In the genomic region with DNA sequence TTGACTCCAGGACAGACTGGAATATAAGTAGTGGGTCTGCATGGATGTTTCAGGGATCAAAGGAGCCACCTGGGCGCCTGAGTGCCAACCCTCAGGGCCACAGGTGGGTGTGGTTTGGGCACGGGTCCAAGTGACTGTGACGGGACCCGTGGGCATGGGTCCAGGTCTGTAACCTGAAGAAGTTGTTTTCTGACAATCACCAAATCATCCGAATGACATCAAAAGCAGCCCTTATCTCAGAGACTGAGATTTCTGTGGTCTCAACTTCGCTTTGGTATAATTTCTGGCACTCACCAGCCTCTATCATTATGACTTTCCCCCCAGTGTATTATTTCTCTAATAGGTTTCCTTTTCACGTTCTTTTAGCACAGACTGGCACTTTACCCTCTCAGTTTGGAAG, we compare ENCODE assay signal across 13 cellular contexts. TPM values are rescaled to one million over a fixed set of nuclear protein-coding genes. Genes with fewer than 3 reads are reported as not detected.
DNase-seq lines count a peak whose midpoint lies in the region; ATAC-seq, FAIRE-seq and TF ChIP-seq lines count a peak whose summit lies in the region.
"Had no signal": no experiment of that assay in that cellular context is flagged by ENCODE, and none has a peak within 500 bp of the region (broad histone marks: within the 10 kb centered on the region; RNA-seq: fewer than 3 reads in every experiment).

No MANE protein-coding gene starts in this region.

- peak overlapping the region; percentile 87 for H2BK12ac ChIP-seq in neuronal stem cell (ENCODE audit: low read length)

- H3K27ac ChIP-seq in astrocyte (ENCODE audit: low read depth, low read length) = no peak overlapping the region
- H3K27ac ChIP-seq in neuronal stem cell (replicated peaks; ENCODE audit: low read length) = peak overlapping the region; percentile 91

- H2AK5ac ChIP-seq in neuronal stem cell (ENCODE audit: low read depth, low read length) = peak overlapping the region; percentile 48

- DNase-seq in DMS79 treated with DMSO at 0.1 percent for 48 hours (lab: John Stamatoyannopoulos, UW) (peak; percentile 54), NCI-H128 (lab: John Stamatoyannopoulos, UW; ENCODE audit: unreplicated experiment) (peak; percentile 59), astrocyte (ENCODE audit: low read depth) (no peak), neuronal stem cell (ENCODE audit: low spot score) (no peak), NCI-H1930 (lab: John Stamatoyannopoulos, UW) (no peak), glomerular visceral epithelial cell (ENCODE audit: extremely low spot score) (no peak), NCI-H524 treated with DMSO at 0.1 percent for 48 hours (lab: John Stamatoyannopoulos, UW) (no peak)
- DNase-seq: effector CD8-positive, alpha-beta T cell had no signal

- no peaks in the 10 kb centered on the region for H3K79me2 ChIP-seq in astrocyte (ENCODE audit: insufficient read depth, low read length)

- H3K9me3 ChIP-seq in astrocyte (ENCODE audit: insufficient read depth, low read depth, low read length) (no peaks in the 10 kb centered on the region), neuronal stem cell (replicated peaks in 1 of 2; ENCODE audit: control insufficient read depth in 2 of 2, insufficient read depth in 1 of 2, low read depth in 1 of 2, low read length in 2 of 2) (no peaks in the 10 kb centered on the region)
- H3K9me3 ChIP-seq: HAP-1 had no signal

- no peak for ATAC-seq in GM21737 (IDR thresholded peaks at IDR 0.05; ENCODE audit: unreplicated experiment)
- ATAC-seq: naive thymus-derived CD8-positive, alpha-beta T cell; stimulated activated memory B cell treated with anti-CD40 and anti-IgM and Interleukin-4, amounts not matched to agents 10 μg/mL and 1 μg/mL and 100 μg/mL, for 72 hours had no signal

- no peak overlapping the region for H3K4me3 ChIP-seq in astrocyte (ENCODE audit: insufficient read depth, low read depth, low read length)
- H3K4me3 ChIP-seq in neuronal stem cell (ENCODE audit: low read length in 2 of 2) = no peak overlapping the region
- H3K4me3 ChIP-seq: HAP-1 had no signal

- no peak overlapping the region for H3K4ac ChIP-seq in neuronal stem cell (ENCODE audit: low read length)

- no peak overlapping the region for H3K23ac ChIP-seq in neuronal stem cell (ENCODE audit: low read depth, low read length, poor library complexity)

- peaks cover 26% of the 10 kb centered on the region for H3K36me3 ChIP-seq in astrocyte (ENCODE audit: insufficient read depth, low read length)
- H3K36me3 ChIP-seq in neuronal stem cell (replicated peaks in 1 of 2; ENCODE audit: control insufficient read depth in 2 of 2, insufficient read depth in 2 of 2, low read length in 2 of 2) = peaks cover 1 to 23% of the 10 kb centered on the region in 2 donors

- peak overlapping the region; percentile 81 for H3K18ac ChIP-seq in neuronal stem cell (ENCODE audit: low read length)

- H3K4me1 ChIP-seq in astrocyte (ENCODE audit: insufficient read depth, low read length) = peaks cover 4% of the 10 kb centered on the region
- peaks cover 33 to 43% of the 10 kb centered on the region in 2 donors for H3K4me1 ChIP-seq in neuronal stem cell (ENCODE audit: control insufficient read depth in 2 of 2, insufficient read depth in 1 of 2, low read depth in 1 of 2, low read length in 2 of 2)

- H3K36me3 Mint-ChIP-seq in astrocyte (ENCODE audit: low read depth, unreplicated experiment) = peaks cover 4% of the 10 kb centered on the region

- FAIRE-seq in astrocyte (lab: Jason Lieb, UNC) = no peak
- FAIRE-seq: TTC549 had no signal

- no peak overlapping the region for H3K4me3 Mint-ChIP-seq in astrocyte (ENCODE audit: unreplicated experiment)
- H3K4me3 Mint-ChIP-seq: naive thymus-derived CD8-positive, alpha-beta T cell; stimulated activated memory B cell treated with anti-CD40 and anti-IgM and Interleukin-4, amounts not matched to agents 10 μg/mL and 1 μg/mL and 100 μg/mL, for 72 hours had no signal

- no peak overlapping the region for H4K91ac ChIP-seq in neuronal stem cell (ENCODE audit: low read depth, low read length, poor library complexity)

- no peak overlapping the region for H2BK120ac ChIP-seq in neuronal stem cell (ENCODE audit: low read depth, low read length)

- H3K9ac ChIP-seq in astrocyte (ENCODE audit: low read length) (no peak overlapping the region), neuronal stem cell (ENCODE audit: low read depth, low read length, poor library complexity) (no peak overlapping the region)

- no peak overlapping the region for H2BK15ac ChIP-seq in neuronal stem cell (ENCODE audit: low read length)

- H3K79me1 ChIP-seq in neuronal stem cell (ENCODE audit: low read depth, low read length) = no peaks in the 10 kb centered on the region

- no peak overlapping the region for H4K8ac ChIP-seq in neuronal stem cell (ENCODE audit: low read depth, low read length)

- no peak overlapping the region for H3K4me2 ChIP-seq in astrocyte (ENCODE audit: low read length)
- no peak overlapping the region for H3K4me2 ChIP-seq in neuronal stem cell (ENCODE audit: insufficient read depth, low read length, poor library complexity, severe bottlenecking)

- H3K14ac ChIP-seq in neuronal stem cell (ENCODE audit: low read length) = no peak overlapping the region

- H3K27me3 ChIP-seq in astrocyte (ENCODE audit: insufficient read depth, low read length) = no peaks in the 10 kb centered on the region
- no peaks in the 10 kb centered on the region for H3K27me3 ChIP-seq in neuronal stem cell (ENCODE audit: control insufficient read depth in 3 of 3, insufficient read depth in 3 of 3, low read depth in 1 of 3, low read length in 3 of 3)

- H2AFZ ChIP-seq in astrocyte (ENCODE audit: low read depth, low read length) = no peak overlapping the region
- H2AFZ ChIP-seq in neuronal stem cell (ENCODE audit: low read length) = peak overlapping the region; percentile 9

- no peak for TF ChIP-seq CTCF in astrocyte (IDR thresholded peaks at IDR 0.05; ENCODE audit: insufficient read depth, low read depth, low read length)

- H3K27ac Mint-ChIP-seq in astrocyte (ENCODE audit: unreplicated experiment) = peak overlapping the region; percentile 59
- H3K27ac Mint-ChIP-seq: stimulated activated memory B cell treated with anti-CD40 and anti-IgM and Interleukin-4, amounts not matched to agents 10 μg/mL and 1 μg/mL and 100 μg/mL, for 72 hours had no signal

- peaks cover 37% of the 10 kb centered on the region for H3K4me1 Mint-ChIP-seq in astrocyte (ENCODE audit: low read depth, unreplicated experiment)
- H3K4me1 Mint-ChIP-seq: stimulated activated memory B cell treated with anti-CD40 and anti-IgM and Interleukin-4, amounts not matched to agents 10 μg/mL and 1 μg/mL and 100 μg/mL, for 72 hours had no signal

- no CpG with 5 or more reads among the region's 7 CpGs for WGBS in neuronal stem cell (ENCODE audit: extremely low coverage in 2 of 2, insufficient read length in 2 of 2, insufficient replicate concordance in 1 of 2), 2 donors

- no peak overlapping the region for H2BK5ac ChIP-seq in neuronal stem cell (ENCODE audit: low read length)

- no peaks in the 10 kb centered on the region for H4K20me1 ChIP-seq in astrocyte (ENCODE audit: insufficient read depth, low read length)

- no peaks in the 10 kb centered on the region for H3K27me3 Mint-ChIP-seq in astrocyte (ENCODE audit: low read depth, unreplicated experiment)
- H3K27me3 Mint-ChIP-seq: naive thymus-derived CD8-positive, alpha-beta T cell; stimulated activated memory B cell treated with anti-CD40 and anti-IgM and Interleukin-4, amounts not matched to agents 10 μg/mL and 1 μg/mL and 100 μg/mL, for 72 hours had no signal

- no peaks in the 10 kb centered on the region for H3K9me3 Mint-ChIP-seq in astrocyte (ENCODE audit: unreplicated experiment)
- H3K9me3 Mint-ChIP-seq: naive thymus-derived CD8-positive, alpha-beta T cell; stimulated activated memory B cell treated with anti-CD40 and anti-IgM and Interleukin-4, amounts not matched to agents 10 μg/mL and 1 μg/mL and 100 μg/mL, for 72 hours had no signal

RNA-seq across cellular contexts. Expression of a gene that starts 24.4 kb away (rescaled TPM):
- not detected in 2 replicates for total RNA-seq in astrocyte
- polyA plus RNA-seq in neuronal stem cell (2013, experiment 1 of 2) = 1.2 TPM
- polyA plus RNA-seq in neuronal stem cell (2013, experiment 2 of 2) = 1.0 TPM
- total RNA-seq: naive thymus-derived CD8-positive, alpha-beta T cell had no signal
- polyA plus RNA-seq: naive thymus-derived CD8-positive, alpha-beta T cell had no signal

RNA-seq across cellular contexts. Expression of a gene that starts 46.8 kb away (rescaled TPM):
- total RNA-seq in astrocyte = 7.8 and 10.6 TPM in 2 replicates
- 56.2 TPM for polyA plus RNA-seq in neuronal stem cell (2013, experiment 1 of 2)
- 56.3 TPM for polyA plus RNA-seq in neuronal stem cell (2013, experiment 2 of 2)

Comparison
In these comparisons a context has a peak if more than half of its experiments do, and no peak if none do; other contexts are left out.
1. DNase-seq: peak in DMS79 treated with DMSO at 0.1 percent for 48 hours (single experiment) and NCI-H128 (single experiment); none in astrocyte (single experiment), neuronal stem cell (single experiment), NCI-H1930 (0 of 2), glomerular visceral epithelial cell (single experiment) and NCI-H524 treated with DMSO at 0.1 percent for 48 hours (single experiment).